17 cellular contexts compared by ENCODE assay signal in genomic region chr7:1704326-1705241, GRCh38. TPM values are rescaled to one million over a fixed set of nuclear protein-coding genes. Genes with fewer than 3 reads are reported as not detected.
DNase-seq lines count a peak whose midpoint lies in the region; ATAC-seq and TF ChIP-seq lines count a peak whose summit lies in the region.
"Had no signal": no experiment of that assay in that cellular context is flagged by ENCODE, and none has a peak within 500 bp of the region (broad histone marks: within the 10 kb centered on the region; RNA-seq: fewer than 3 reads in every experiment).

No MANE protein-coding gene starts in this region.

- H3K9ac ChIP-seq in MM.1S (ENCODE audit: low read length), result no peak overlapping the region

- H3K36me3 ChIP-seq in right lobe of liver (no peaks in the 10 kb centered on the region), MM.1S (replicated peaks; ENCODE audit: insufficient read depth, low read length) (no peaks in the 10 kb centered on the region)
- H3K36me3 ChIP-seq: neutrophil had no signal

- no peak overlapping the region for H3K4me3 ChIP-seq in right lobe of liver
- no peak overlapping the region for H3K4me3 ChIP-seq in MM.1S (ENCODE audit: low read length)
- H3K4me3 ChIP-seq: K562 had no signal

- peaks cover 8 to 18% of the 10 kb centered on the region in 2 donors for H3K9me3 Mint-ChIP-seq in stimulated activated naive CD8-positive, alpha-beta T cell treated with anti-CD3 and anti-CD28 coated beads, Interleukin-15, amount 100 ng/mL, for 72 hours
- peaks cover 15% of the 10 kb centered on the region for H3K9me3 Mint-ChIP-seq in T-helper 2 cell treated with Interferon-gamma antibody and Interleukin-4, amounts not matched to agents 5 μg/mL and 100 μg/mL, for 36 hours

- peak in 1 of 2 donors; percentile 6 for DNase-seq in stimulated activated naive CD8-positive, alpha-beta T cell treated with anti-CD3 and anti-CD28 coated beads, Interleukin-15, amount 100 ng/mL, for 72 hours
- DNase-seq in stimulated activated naive CD8-positive, alpha-beta T cell treated with anti-CD3 and anti-CD28 coated beads, Interleukin-15, Interleukin-2, amounts not matched to agents 100 U/mL and 50 U/mL, for 24 hours, result no peak
- DNase-seq in activated CD8-positive, alpha-beta memory T cell treated with anti-CD3 and anti-CD28 coated beads, Interleukin-2, amount 50 U/mL, for 48 hours, result peak; percentile 28
- DNase-seq in right lobe of liver, result peak in 2 of 3 donors; percentile 37 to 39
- DNase-seq in OCI-M1 (lab: John Stamatoyannopoulos, UW), result no peak
- DNase-seq in MM.1S, result no peak
- no peak for DNase-seq in T-helper 2 cell treated with Interferon-gamma antibody and Interleukin-4, amounts not matched to agents 5 μg/mL and 100 μg/mL, for 36 hours (ENCODE audit: low spot score)
- DNase-seq: activated CD4-positive, alpha-beta T cell treated with anti-CD3 and anti-CD28 coated beads, Interleukin-2, amount 50 U/mL, for 4 hours; AML-193; amygdala; HCEC 1CT; midbrain; NCI-H187; NCI-H226 had no signal

- no peak overlapping the region for H3K4me2 ChIP-seq in MM.1S (ENCODE audit: low read depth, low read length)

- H3K27ac Mint-ChIP-seq in stimulated activated naive CD8-positive, alpha-beta T cell treated with anti-CD3 and anti-CD28 coated beads, Interleukin-15, amount 100 ng/mL, for 72 hours, result no peak overlapping the region
- no peak overlapping the region for H3K27ac Mint-ChIP-seq in T-helper 2 cell treated with Interferon-gamma antibody and Interleukin-4, amounts not matched to agents 5 μg/mL and 100 μg/mL, for 36 hours

- TF ChIP-seq POLR2A in right lobe of liver (IDR thresholded peaks at IDR 0.05), result no peak

- H3K27me3 ChIP-seq in right lobe of liver (no peaks in the 10 kb centered on the region), MM.1S (replicated peaks; ENCODE audit: insufficient read depth, low read length) (peaks cover 81% of the 10 kb centered on the region)

- intact Hi-C loops in right lobe of liver (cut with DNase I), result loop anchor here in 1 of 2 donors (5.0 kb wide), 1 partner anchor 32 kb away; the partner anchor contains the start of gene ELFN1

- TF ChIP-seq CTCF in right lobe of liver (IDR thresholded peaks at IDR 0.05), result no peak
- TF ChIP-seq CTCF in MM.1S (IDR thresholded peaks at IDR 0.05; ENCODE audit: low read length), result no peak

- H3K9me3 ChIP-seq in right lobe of liver, result peaks cover 0 to 5% (median 2%) of the 10 kb centered on the region in 4 donors
- 0 out of 2 replicates have a peak, but pooled peaks cover under 1% of the 10 kb centered on the region for H3K9me3 ChIP-seq in MM.1S (replicated peaks; ENCODE audit: insufficient read depth, low read length)
- H3K9me3 ChIP-seq: neutrophil had no signal

- no peaks in the 10 kb centered on the region for H4K20me1 ChIP-seq in MM.1S (ENCODE audit: insufficient read depth, low read length)

- H3K4me1 Mint-ChIP-seq in stimulated activated naive CD8-positive, alpha-beta T cell treated with anti-CD3 and anti-CD28 coated beads, Interleukin-15, amount 100 ng/mL, for 72 hours, result no peaks in the 10 kb centered on the region
- no peaks in the 10 kb centered on the region for H3K4me1 Mint-ChIP-seq in T-helper 2 cell treated with Interferon-gamma antibody and Interleukin-4, amounts not matched to agents 5 μg/mL and 100 μg/mL, for 36 hours (ENCODE audit: low read depth)

- H3K4me1 ChIP-seq in right lobe of liver, result peaks cover 0 to 27% (median 7%) of the 10 kb centered on the region in 4 donors
- H3K4me1 ChIP-seq in MM.1S (ENCODE audit: low read length), result no peaks in the 10 kb centered on the region

- no peaks in the 10 kb centered on the region for H3K9me2 ChIP-seq in MM.1S (replicated peaks; ENCODE audit: insufficient read depth, low read length)

- peaks cover 18% of the 10 kb centered on the region for H3K27me3 Mint-ChIP-seq in stimulated activated naive CD8-positive, alpha-beta T cell treated with anti-CD3 and anti-CD28 coated beads, Interleukin-15, amount 100 ng/mL, for 72 hours
- no peaks in the 10 kb centered on the region for H3K27me3 Mint-ChIP-seq in T-helper 2 cell treated with Interferon-gamma antibody and Interleukin-4, amounts not matched to agents 5 μg/mL and 100 μg/mL, for 36 hours (ENCODE audit: low read depth)

- no peaks in the 10 kb centered on the region for H3K79me2 ChIP-seq in MM.1S (ENCODE audit: low read length)

- WGBS in right lobe of liver (ENCODE audit: insufficient coverage, low coverage, low lambda C conversion rate, missing lambda C conversion rate), result 78% methylated on average over 9 of the region's 23 CpGs

- no peak overlapping the region for H2AFZ ChIP-seq in MM.1S (ENCODE audit: low read length)

- H3K4me3 Mint-ChIP-seq in stimulated activated naive CD8-positive, alpha-beta T cell treated with anti-CD3 and anti-CD28 coated beads, Interleukin-15, amount 100 ng/mL, for 72 hours, result no peak overlapping the region
- H3K4me3 Mint-ChIP-seq in T-helper 2 cell treated with Interferon-gamma antibody and Interleukin-4, amounts not matched to agents 5 μg/mL and 100 μg/mL, for 36 hours, result no peak overlapping the region

- H3F3A ChIP-seq in MM.1S (ENCODE audit: insufficient read depth, low read length), result no peaks in the 10 kb centered on the region

- no peak overlapping the region for H3K27ac ChIP-seq in right lobe of liver
- H3K27ac ChIP-seq in MM.1S (ENCODE audit: low read length), result no peak overlapping the region
- H3K27ac ChIP-seq: neutrophil had no signal

- peak; percentile 40 for ATAC-seq in stimulated activated naive CD8-positive, alpha-beta T cell treated with anti-CD3 and anti-CD28 coated beads, Interleukin-15, amount 100 ng/mL, for 72 hours
- ATAC-seq in stimulated activated naive CD8-positive, alpha-beta T cell treated with anti-CD3 and anti-CD28 coated beads, Interleukin-15, Interleukin-2, amounts not matched to agents 100 U/mL and 50 U/mL, for 24 hours, result no peak
- no peak for ATAC-seq in right lobe of liver
- no peak for ATAC-seq in GM21515 (IDR thresholded peaks at IDR 0.05; ENCODE audit: unreplicated experiment)
- ATAC-seq: K562 had no signal

- no peaks in the 10 kb centered on the region for H3K36me3 Mint-ChIP-seq in T-helper 2 cell treated with Interferon-gamma antibody and Interleukin-4, amounts not matched to agents 5 μg/mL and 100 μg/mL, for 36 hours (ENCODE audit: low read depth)

RNA-seq across cellular contexts. Expression of gene ELFN1, which starts 34.5 kb away (rescaled TPM):
- total RNA-seq in right lobe of liver, result 10 to 100 TPM in 1 of 6 experiments, 1 to 10 TPM in 5; 5.4 to 13.0 (median 7.5) TPM

Comparison
In these comparisons a context has a peak if more than half of its experiments do, and no peak if none do; other contexts are left out.
1. DNase-seq: peak in activated CD8-positive, alpha-beta memory T cell treated with anti-CD3 and anti-CD28 coated beads, Interleukin-2, amount 50 U/mL, for 48 hours (single experiment) and right lobe of liver (2 of 3); none in stimulated activated naive CD8-positive, alpha-beta T cell treated with anti-CD3 and anti-CD28 coated beads, Interleukin-15, Interleukin-2, amounts not matched to agents 100 U/mL and 50 U/mL, for 24 hours (single experiment), OCI-M1 (single experiment), MM.1S (single experiment) and T-helper 2 cell treated with Interferon-gamma antibody and Interleukin-4, amounts not matched to agents 5 μg/mL and 100 μg/mL, for 36 hours (single experiment).